In the genomic region with DNA sequence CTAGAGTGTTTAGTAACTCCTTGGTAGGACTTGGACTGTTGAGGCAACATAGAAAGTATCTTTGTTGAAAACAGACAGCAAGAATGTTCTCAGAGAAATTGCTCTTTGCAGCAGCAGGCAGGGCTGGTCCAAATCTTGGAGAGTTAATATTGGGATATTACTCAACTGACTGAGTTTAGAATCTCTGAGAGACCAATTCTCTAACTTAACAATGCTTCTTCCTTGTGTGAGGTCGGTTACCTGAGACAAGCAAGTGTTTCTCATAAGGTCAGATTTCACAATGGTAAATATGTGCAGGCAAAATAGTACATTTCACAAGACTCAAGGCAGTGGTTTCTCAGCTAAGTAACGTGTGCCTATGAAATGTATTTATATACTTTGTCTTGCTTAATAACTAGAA, we compare ENCODE assay signal across 13 cellular contexts. TPM values are rescaled to one million over a fixed set of nuclear protein-coding genes. Genes with fewer than 3 reads are reported as not detected.
DNase-seq lines count a peak whose midpoint lies in the region; ATAC-seq and TF ChIP-seq lines count a peak whose summit lies in the region.
"Had no signal": no experiment of that assay in that cellular context is flagged by ENCODE, and none has a peak within 500 bp of the region (broad histone marks: within the 10 kb centered on the region; RNA-seq: fewer than 3 reads in every experiment).

No MANE protein-coding gene starts in this region.

- H3K9ac ChIP-seq in HUES48 (ENCODE audit: low read depth, low read length) = no peak overlapping the region

- DNase-seq in SKM-1 treated with dmso at 0.1 percent for 144 hours (lab: John Stamatoyannopoulos, UW; ENCODE audit: unreplicated experiment) = peak; percentile 66
- peak; percentile 80 for DNase-seq in pons (ENCODE audit: low spot score)
- DNase-seq in erythroblast (lab: John Stamatoyannopoulos, UW) = no peak
- DNase-seq in AG08395 (ENCODE audit: low spot score) = no peak
- DNase-seq: activated T-cell treated with anti-CD3 and anti-CD28 coated beads, Interleukin-2, amount 50 U/mL, for 1 hour; effector CD4-positive, alpha-beta T cell; NCI-H226; T1000; thyroid gland had no signal

- no peaks in the 10 kb centered on the region for H3K27me3 ChIP-seq in HUES48 (ENCODE audit: control insufficient read depth, insufficient read depth, low read length)
- no peaks in the 10 kb centered on the region for H3K27me3 ChIP-seq in gastroesophageal sphincter
- H3K27me3 ChIP-seq: thyroid gland had no signal

- H3K9me3 ChIP-seq in HUES48 (ENCODE audit: control insufficient read depth, insufficient read depth, low read length) (no peaks in the 10 kb centered on the region), gastroesophageal sphincter (no peaks in the 10 kb centered on the region)
- H3K9me3 ChIP-seq: thyroid gland had no signal

- no peak for TF ChIP-seq POLR2A in gastroesophageal sphincter (IDR thresholded peaks at IDR 0.05)
- no peak for TF ChIP-seq POLR2A in erythroblast (IDR thresholded peaks at IDR 0.05; ENCODE audit: low read length)

- ATAC-seq in gastroesophageal sphincter (peak; percentile 53), GM21619 (IDR thresholded peaks at IDR 0.05; ENCODE audit: unreplicated experiment) (no peak), HG02798 (IDR thresholded peaks at IDR 0.05; ENCODE audit: poor library complexity, unreplicated experiment) (no peak)

- no peak for TF ChIP-seq EP300 in gastroesophageal sphincter (IDR thresholded peaks at IDR 0.05)

- H3K36me3 ChIP-seq in HUES48 (ENCODE audit: control insufficient read depth, insufficient read depth, low read length) (no peaks in the 10 kb centered on the region), gastroesophageal sphincter (no peaks in the 10 kb centered on the region)
- H3K36me3 ChIP-seq: thyroid gland had no signal

- peak overlapping the region; percentile 75 for H3K4me3 ChIP-seq in HUES48 (ENCODE audit: low read depth, low read length)
- H3K4me3 ChIP-seq in gastroesophageal sphincter = peak overlapping the region in 1 of 2 donors; percentile 52
- H3K4me3 ChIP-seq: thyroid gland had no signal

- H3K27ac ChIP-seq in HUES48 (ENCODE audit: low read depth, low read length) (no peak overlapping the region), gastroesophageal sphincter (peak overlapping the region; percentile 19 to 86 (median 80))
- H3K27ac ChIP-seq: thyroid gland had no signal

- WGBS in gastroesophageal sphincter (ENCODE audit: low coverage in 1 of 2), 2 donors = 28 to 45% methylated on average over 2 of the region's 2 CpGs

- H3K4me1 ChIP-seq in HUES48 (ENCODE audit: control insufficient read depth, insufficient read depth, low read length) = peaks cover 28% of the 10 kb centered on the region
- peaks cover 20 to 99% (median 21%) of the 10 kb centered on the region in 3 donors for H3K4me1 ChIP-seq in gastroesophageal sphincter

- TF ChIP-seq CTCF in gastroesophageal sphincter (IDR thresholded peaks at IDR 0.05) = no peak

RNA-seq across cellular contexts. Expression of a gene that starts 1.2 kb away (rescaled TPM):
- 10 to 100 TPM; 19.6 to 47.1 (median 30.2) TPM for total RNA-seq in gastroesophageal sphincter

Comparison
In these comparisons a context has a peak if more than half of its experiments do, and no peak if none do; other contexts are left out.
1. DNase-seq: peak in SKM-1 treated with dmso at 0.1 percent for 144 hours (single experiment) and pons (single experiment); none in erythroblast (0 of 2) and AG08395 (single experiment).